In the genomic region with DNA sequence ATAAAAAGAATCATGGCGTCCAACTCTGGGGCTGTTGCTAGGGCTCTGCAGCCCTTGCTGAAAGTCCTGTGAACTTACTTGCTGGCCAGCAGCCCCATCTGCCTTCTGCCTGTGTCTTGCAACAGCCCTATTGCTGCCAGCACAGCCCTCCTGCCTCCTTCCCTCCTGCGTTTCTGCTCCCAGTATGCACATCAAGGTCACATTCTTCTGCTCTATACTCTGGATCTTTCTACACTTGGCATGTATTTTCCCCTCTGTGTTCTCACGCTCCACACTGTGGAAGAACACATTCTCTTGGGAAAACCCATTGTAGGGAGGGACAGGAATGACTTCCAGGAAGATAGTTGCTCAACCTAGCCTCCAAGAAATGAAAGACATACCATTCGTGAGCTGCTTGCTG, we compare ENCODE assay signal across 17 cellular contexts.
DNase-seq lines count a peak whose midpoint lies in the region; ATAC-seq, FAIRE-seq and TF ChIP-seq lines count a peak whose summit lies in the region.
"Had no signal": no experiment of that assay in that cellular context is flagged by ENCODE, and none has a peak within 500 bp of the region (broad histone marks: within the 10 kb centered on the region; RNA-seq: fewer than 3 reads in every experiment).

No MANE protein-coding gene starts in this region.

- intact Hi-C loops in heart right ventricle (cut with DNase I) (loop anchor here in 2 of 10 donors (5.0 to 10.0 kb wide), 4 partner anchors 80 to 248 kb away; a partner anchor contains a TSS), CD14-positive monocyte (cut with micrococcal nuclease) (no loop called here)

- FAIRE-seq in HTR-8/SVneo (lab: Jason Lieb, UNC) = no peak
- FAIRE-seq: GM19239 had no signal

- peaks cover 7 to 51% (median 37%) of the 10 kb centered on the region in 9 donors for H3K4me1 ChIP-seq in heart right ventricle

- no peak overlapping the region for H3K27ac Mint-ChIP-seq in CD14-positive monocyte
- H3K27ac Mint-ChIP-seq: activated naive CD8-positive, alpha-beta T cell treated with anti-CD3 and anti-CD28 coated beads for 36 hours; IgD-negative memory B cell had no signal

- DNase-seq in AML-193 (lab: John Stamatoyannopoulos, UW) (peak; percentile 44 to 62), astrocyte of the spinal cord (ENCODE audit: low read depth, low spot score) (peak; percentile 25), heart right ventricle (peak; percentile 12 to 48), renal cortical epithelial cell (ENCODE audit: low read depth) (peak; percentile 36), COLO668 (lab: John Stamatoyannopoulos, UW; ENCODE audit: unreplicated experiment) (no peak), CD14-positive monocyte (ENCODE audit: low spot score) (no peak), NCI-H2196 (lab: John Stamatoyannopoulos, UW; ENCODE audit: unreplicated experiment) (no peak), HTR-8/SVneo (ENCODE audit: insufficient read length, low spot score) (no peak)
- DNase-seq: activated naive CD8-positive, alpha-beta T cell treated with anti-CD3 and anti-CD28 coated beads for 36 hours; DND-41; dorsolateral prefrontal cortex; NCI-H1436; NCI-H510A treated with DMSO at 0.1 percent for 48 hours had no signal

- ATAC-seq in heart right ventricle = peak; percentile 47 to 87 (median 66)

- H3K36me3 Mint-ChIP-seq in CD14-positive monocyte = peaks cover 3% of the 10 kb centered on the region in 2 donors
- H3K36me3 Mint-ChIP-seq: IgD-negative memory B cell had no signal

- no peaks in the 10 kb centered on the region for H3K27me3 ChIP-seq in heart right ventricle
- H3K27me3 ChIP-seq: dorsolateral prefrontal cortex, vagina had no signal

- no peaks in the 10 kb centered on the region for H3K27me3 Mint-ChIP-seq in CD14-positive monocyte (ENCODE audit: low read depth in 3 of 3)
- H3K27me3 Mint-ChIP-seq: activated naive CD8-positive, alpha-beta T cell treated with anti-CD3 and anti-CD28 coated beads for 36 hours; IgD-negative memory B cell had no signal

- no peaks in the 10 kb centered on the region for H3K36me3 ChIP-seq in heart right ventricle
- H3K36me3 ChIP-seq: vagina had no signal

- TF ChIP-seq CTCF in astrocyte of the spinal cord (IDR thresholded peaks at IDR 0.05; ENCODE audit: low read depth, low read length) = no peak
- TF ChIP-seq CTCF in heart right ventricle (IDR thresholded peaks at IDR 0.05) = no peak
- TF ChIP-seq CTCF in CD14-positive monocyte (IDR thresholded peaks at IDR 0.05) = no peak

- H3K9me3 Mint-ChIP-seq in CD14-positive monocyte = peaks cover 0 to 7% (median 4%) of the 10 kb centered on the region in 7 donors
- H3K9me3 Mint-ChIP-seq: activated naive CD8-positive, alpha-beta T cell treated with anti-CD3 and anti-CD28 coated beads for 36 hours had no signal

- no peak overlapping the region for H3K4me3 Mint-ChIP-seq in CD14-positive monocyte
- H3K4me3 Mint-ChIP-seq: activated naive CD8-positive, alpha-beta T cell treated with anti-CD3 and anti-CD28 coated beads for 36 hours; IgD-negative memory B cell; neural crest cell had no signal

- in situ Hi-C loops in astrocyte of the spinal cord (cut with HindIII; ENCODE audit: low sequenced_read_pairs) = no loop called here

- no peaks in the 10 kb centered on the region for H3K9me3 ChIP-seq in heart right ventricle
- H3K9me3 ChIP-seq: vagina had no signal

- WGBS in heart right ventricle, 2 donors = 30 to 32% methylated on average over 4 of the region's 4 CpGs

- H3K4me3 ChIP-seq in astrocyte of the spinal cord (ENCODE audit: low read depth, low read length) (no peak overlapping the region), heart right ventricle (no peak overlapping the region)
- H3K4me3 ChIP-seq: dorsolateral prefrontal cortex, vagina had no signal

- peaks cover 15% of the 10 kb centered on the region for H3K4me1 Mint-ChIP-seq in CD14-positive monocyte
- H3K4me1 Mint-ChIP-seq: neural crest cell had no signal

- peak overlapping the region in 7 of 10 donors; percentile 3 to 21 (median 13) for H3K27ac ChIP-seq in heart right ventricle
- H3K27ac ChIP-seq: vagina had no signal

Comparison
In these comparisons a context has a peak if more than half of its experiments do, and no peak if none do; other contexts are left out.
1. DNase-seq: peak in AML-193 (2 of 2), astrocyte of the spinal cord (single experiment), heart right ventricle (2 of 2) and renal cortical epithelial cell (single experiment); none in COLO668 (single experiment), CD14-positive monocyte (single experiment), NCI-H2196 (single experiment) and HTR-8/SVneo (single experiment).